In genomic region chr22:21951931-21952465, GRCh38 we compare ENCODE assay signal across 8 cellular contexts. TPM values are rescaled to one million over a fixed set of nuclear protein-coding genes. Genes with fewer than 3 reads are reported as not detected.
DNase-seq lines count a peak whose midpoint lies in the region; ATAC-seq, FAIRE-seq and TF ChIP-seq lines count a peak whose summit lies in the region.

No MANE protein-coding gene starts in this region.

- peak; percentile 44 for ATAC-seq in Panc1
- ATAC-seq in HG03571 (IDR thresholded peaks at IDR 0.05; ENCODE audit: unreplicated experiment), result no peak

- TF ChIP-seq CTCF in Panc1 (IDR thresholded peaks at IDR 0.05) (no peak), brain microvascular endothelial cell (IDR thresholded peaks at IDR 0.05; ENCODE audit: low read depth, low read length, missing control alignments) (no peak), keratinocyte (optimal IDR thresholded peaks at IDR 0.05 in 1 of 3, IDR thresholded peaks at IDR 0.05 in 1 of 3, conservative IDR thresholded peaks at IDR 0.05 in 1 of 3; ENCODE audit: extremely low read depth in 1 of 3, insufficient read depth in 2 of 3, low read length in 3 of 3) (no peak)

- peak; percentile 50 for DNase-seq in NCI-H82 (lab: John Stamatoyannopoulos, UW)
- no peak for DNase-seq in NCI-H82 treated with DMSO at 0.1 percent for 48 hours (lab: John Stamatoyannopoulos, UW; ENCODE audit: unreplicated experiment)
- DNase-seq in Panc1 (ENCODE audit: low read depth, low spot score), result no peak
- DNase-seq in brain microvascular endothelial cell, result peak; percentile 34
- no peak for DNase-seq in keratinocyte (ENCODE audit: low read depth, low spot score)
- DNase-seq in stimulated activated CD4-positive, alpha-beta T cell treated with anti-CD3 and anti-CD28 coated beads, Interleukin-4, amount 100 ng/mL, for 24 hours, result peak; percentile 11
- no peak for DNase-seq in A172 (ENCODE audit: low spot score)

- H2AFZ ChIP-seq in keratinocyte (ENCODE audit: control insufficient read depth, low read length), result no peak overlapping the region

- no peaks in the 10 kb centered on the region; the same call in 1 of the 2 replicates for H3K36me3 ChIP-seq in Panc1 (ENCODE audit: control insufficient read depth, insufficient read depth, low read length)
- no peaks in the 10 kb centered on the region for H3K36me3 ChIP-seq in brain microvascular endothelial cell (replicated peaks)
- peaks cover 0 to 7% of the 10 kb centered on the region in 2 experiments for H3K36me3 ChIP-seq in keratinocyte (ENCODE audit: control insufficient read depth in 2 of 2, extremely low read depth in 1 of 2, insufficient read depth in 2 of 2, low read length in 2 of 2)

- peaks cover 4% of the 10 kb centered on the region; the same call in 1 of the 2 replicates for H3K4me1 ChIP-seq in Panc1 (ENCODE audit: control insufficient read depth, insufficient read depth, low read length)
- H3K4me1 ChIP-seq in keratinocyte (ENCODE audit: control insufficient read depth, extremely low read depth, insufficient read depth, low read length), result peaks cover 16% of the 10 kb centered on the region

- H3K9me3 ChIP-seq in Panc1 (ENCODE audit: control insufficient read depth, insufficient read depth, low read depth, low read length) (no peaks in the 10 kb centered on the region), keratinocyte (ENCODE audit: control insufficient read depth, low read depth, low read length) (no peaks in the 10 kb centered on the region)

- H3K79me2 ChIP-seq in keratinocyte (ENCODE audit: control insufficient read depth, insufficient read depth, low read length), result peaks cover 31% of the 10 kb centered on the region

- no peaks in the 10 kb centered on the region for H3K9me1 ChIP-seq in keratinocyte (ENCODE audit: control insufficient read depth, extremely low read depth, insufficient read depth, low read length)

- CTCF ChIA-PET in Panc1 (lab: Charles Lee), result interaction anchor here (1.1 kb wide), 1 partner anchor 14 kb away, joined by 3 read pairs; no protein-coding TSS in a partner anchor

- H3K27me3 ChIP-seq in Panc1 (ENCODE audit: control insufficient read depth, insufficient read depth, low read length), result no peaks in the 10 kb centered on the region
- H3K27me3 ChIP-seq in brain microvascular endothelial cell (replicated peaks), result no peaks in the 10 kb centered on the region
- H3K27me3 ChIP-seq in keratinocyte (ENCODE audit: control insufficient read depth, extremely low read depth, insufficient read depth, low read length), result no peaks in the 10 kb centered on the region

- H3K4me2 ChIP-seq in keratinocyte (ENCODE audit: control insufficient read depth, extremely low read depth, insufficient read depth, low read depth, low read length), result peak overlapping the region; percentile 87

- POLR2A ChIA-PET in Panc1 (lab: Charles Lee), result no interaction called here

- no peak for FAIRE-seq in keratinocyte (lab: Jason Lieb, UNC)

- H3K27ac ChIP-seq in Panc1 (ENCODE audit: low read length) (peak overlapping the region; percentile 65), brain microvascular endothelial cell (no peak overlapping the region), keratinocyte (ENCODE audit: control insufficient read depth, insufficient read depth, low read length) (peak overlapping the region; percentile 10)

- peak overlapping the region; percentile 48 for H3K9ac ChIP-seq in keratinocyte (ENCODE audit: control insufficient read depth, extremely low read depth, insufficient read depth, low read length)

- intact Hi-C loops in Panc1 (cut with micrococcal nuclease; ENCODE audit: unreplicated experiment), result no loop called here

- no peaks in the 10 kb centered on the region for H4K20me1 ChIP-seq in keratinocyte (ENCODE audit: control insufficient read depth, extremely low read depth, insufficient read depth, low read length)

- BruUV-seq in Panc1 (replicated peaks; lab: Mats Ljungman, UMichigan), result no TSS peak

- peak overlapping the region; percentile 60 to 64 for H3K4me3 ChIP-seq in Panc1 (ENCODE audit: low read depth in 2 of 2, low read length in 2 of 2)
- H3K4me3 ChIP-seq in brain microvascular endothelial cell (ENCODE audit: low read depth, low read length), result peak overlapping the region; percentile 72
- H3K4me3 ChIP-seq in keratinocyte (ENCODE audit: control insufficient read depth in 2 of 3, extremely low read depth in 1 of 3, insufficient read depth in 2 of 3, low read depth in 1 of 3, low read length in 3 of 3), result peak overlapping the region; percentile 69 to 76 (median 76)

- in situ Hi-C loops in Panc1 (cut with HindIII; ENCODE audit: low pct_unique_long_range_greater_than_20kb, low sequenced_read_pairs), result no loop called here
- in situ Hi-C loops in brain microvascular endothelial cell (cut with HindIII; ENCODE audit: low pct_ligation_motif_present, low sequenced_read_pairs), result no loop called here

- dilution Hi-C loops in keratinocyte (cut with MboI; ENCODE audit: extremely low pct_ligation_motif_present, low sequenced_read_pairs), result no loop called here

RNA-seq across cellular contexts. Expression of gene PPM1F, which starts 0.7 kb away (rescaled TPM):
- total RNA-seq in Panc1 (2021; ENCODE audit: unreplicated experiment), result 28.9 TPM
- polyA plus RNA-seq in Panc1 (2012; ENCODE audit: insufficient read length), result 27.9 TPM
- 15.6 to 21.8 TPM (median 18.2 TPM) in 3 replicates for polyA plus RNA-seq in keratinocyte
- 6.5 TPM for polyA plus RNA-seq in keratinocyte (2011; ENCODE audit: low read depth)
- polyA plus RNA-seq in keratinocyte (2011; cell fraction: cytosol; rRNA removed), result 11.6 and 17.2 TPM in 2 replicates
- polyA plus RNA-seq in keratinocyte (2011; cell fraction: nucleus; rRNA removed), result 30.9 and 41.7 TPM in 2 replicates
- 14.4 and 22.8 TPM in 2 replicates for polyA plus RNA-seq in keratinocyte (2012; ENCODE audit: low replicate concordance)
- 12.7 to 36.0 TPM (median 14.8 TPM) in 3 replicates for polyA minus RNA-seq in keratinocyte
- polyA minus RNA-seq in keratinocyte (2011; cell fraction: cytosol; rRNA and poly(A)+ RNA removed), result 21.7 TPM
- polyA minus RNA-seq in keratinocyte (2011; cell fraction: nucleus; rRNA and poly(A)+ RNA removed), result 15.7 and 19.9 TPM in 2 replicates
- 37.6 and 43.3 TPM in 2 replicates for total RNA-seq in A172 (2014; rRNA removed; shearing (Covaris generic))

RNA-seq across cellular contexts. Expression of gene TOP3B, which starts 30.6 kb away (rescaled TPM):
- total RNA-seq in Panc1 (2021; ENCODE audit: unreplicated experiment), result 29.1 TPM
- 16.8 TPM for polyA plus RNA-seq in Panc1 (2012; ENCODE audit: insufficient read length)
- polyA plus RNA-seq in keratinocyte, result 13.8 to 14.8 TPM (median 13.9 TPM) in 3 replicates
- polyA plus RNA-seq in keratinocyte (2011; ENCODE audit: low read depth), result 10.8 TPM
- 4.6 and 7.0 TPM in 2 replicates for polyA plus RNA-seq in keratinocyte (2011; cell fraction: cytosol; rRNA removed)
- 59.0 and 81.0 TPM in 2 replicates for polyA plus RNA-seq in keratinocyte (2011; cell fraction: nucleus; rRNA removed)
- 19.8 and 26.6 TPM in 2 replicates for polyA plus RNA-seq in keratinocyte (2012; ENCODE audit: low replicate concordance)
- 17.4 to 39.6 TPM (median 24.1 TPM) in 3 replicates for polyA minus RNA-seq in keratinocyte
- polyA minus RNA-seq in keratinocyte (2011; cell fraction: cytosol; rRNA and poly(A)+ RNA removed), result 4.4 TPM
- 29.4 and 30.1 TPM in 2 replicates for polyA minus RNA-seq in keratinocyte (2011; cell fraction: nucleus; rRNA and poly(A)+ RNA removed)
- total RNA-seq in A172 (2014; rRNA removed; shearing (Covaris generic)), result 18.8 and 20.5 TPM in 2 replicates

Comparison
In these comparisons a context has a peak if more than half of its experiments do, and no peak if none do; other contexts are left out.
1. DNase-seq: peak in NCI-H82 (single experiment), brain microvascular endothelial cell (single experiment) and stimulated activated CD4-positive, alpha-beta T cell treated with anti-CD3 and anti-CD28 coated beads, Interleukin-4, amount 100 ng/mL, for 24 hours (single experiment); none in NCI-H82 treated with DMSO at 0.1 percent for 48 hours (single experiment), Panc1 (single experiment), keratinocyte (single experiment) and A172 (single experiment).
2. Peak in every context shown above with its lines, with median percentiles within 50 percentile points of each other: H3K4me3 ChIP-seq.